1 cellular context compared by ENCODE assay signal in genomic region chr12:109098142-109098652, GRCh38.
TF ChIP-seq lines count a peak whose summit lies in the region.

No MANE protein-coding gene starts in this region.

TF ChIP-seq in GM12878, 131 proteins besides CTCF, POLR2A, EP300 and RAD21:
- peak; percentile 20; the same call in 1 of the 2 replicates for TF ChIP-seq BACH1 (IDR thresholded peaks at IDR 0.05; ENCODE audit: borderline replicate concordance)
- peak; percentile 44 for TF ChIP-seq BCL3 (IDR thresholded peaks at IDR 0.05; ENCODE audit: borderline replicate concordance, insufficient read depth, low read depth, low read length, poor library complexity, severe bottlenecking)
- TF ChIP-seq NRF1 (conservative IDR thresholded peaks at IDR 0.05; ENCODE audit: low read depth, low read length), result no peak
- TF ChIP-seq RELB (IDR thresholded peaks at IDR 0.05; ENCODE audit: low read depth), result 0 out of 2 replicates have a peak, but pooled peaks have one; percentile 25
- TF ChIP-seq DPF2 (IDR thresholded peaks at IDR 0.05), result peak; percentile 26; the same call in 1 of the 2 replicates
- TF ChIP-seq EED (IDR thresholded peaks at IDR 0.05; ENCODE audit: low read depth), result 0 out of 2 replicates have a peak, but pooled peaks have one; percentile 19
- TF ChIP-seq SRF (IDR thresholded peaks at IDR 0.05; ENCODE audit: low read depth in 2 of 2, low read length in 2 of 2), result 0 out of 4 replicates have a peak, but pooled peaks of 1 of the 2 experiments have one; percentile 3
- peak; percentile 43 for TF ChIP-seq IKZF1 (conservative IDR thresholded peaks at IDR 0.05)
- TF ChIP-seq TAF1 (IDR thresholded peaks at IDR 0.05; ENCODE audit: borderline replicate concordance, low read depth, low read length), result 0 out of 2 replicates have a peak, but pooled peaks have one; percentile 25
- peak; percentile 30; the same call in 1 of the 2 replicates for TF ChIP-seq LARP7 (IDR thresholded peaks at IDR 0.05)
- TF ChIP-seq, protein P1, sequence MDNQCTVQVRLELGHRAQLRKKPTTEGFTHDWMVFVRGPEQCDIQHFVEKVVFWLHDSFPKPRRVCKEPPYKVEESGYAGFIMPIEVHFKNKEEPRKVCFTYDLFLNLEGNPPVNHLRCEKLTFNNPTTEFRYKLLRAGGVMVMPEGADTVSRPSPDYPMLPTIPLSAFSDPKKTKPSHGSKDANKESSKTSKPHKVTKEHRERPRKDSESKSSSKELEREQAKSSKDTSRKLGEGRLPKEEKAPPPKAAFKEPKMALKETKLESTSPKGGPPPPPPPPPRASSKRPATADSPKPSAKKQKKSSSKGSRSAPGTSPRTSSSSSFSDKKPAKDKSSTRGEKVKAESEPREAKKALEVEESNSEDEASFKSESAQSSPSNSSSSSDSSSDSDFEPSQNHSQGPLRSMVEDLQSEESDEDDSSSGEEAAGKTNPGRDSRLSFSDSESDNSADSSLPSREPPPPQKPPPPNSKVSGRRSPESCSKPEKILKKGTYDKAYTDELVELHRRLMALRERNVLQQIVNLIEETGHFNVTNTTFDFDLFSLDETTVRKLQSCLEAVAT (IDR thresholded peaks at IDR 0.05), result no peak
- TF ChIP-seq, protein P2, sequence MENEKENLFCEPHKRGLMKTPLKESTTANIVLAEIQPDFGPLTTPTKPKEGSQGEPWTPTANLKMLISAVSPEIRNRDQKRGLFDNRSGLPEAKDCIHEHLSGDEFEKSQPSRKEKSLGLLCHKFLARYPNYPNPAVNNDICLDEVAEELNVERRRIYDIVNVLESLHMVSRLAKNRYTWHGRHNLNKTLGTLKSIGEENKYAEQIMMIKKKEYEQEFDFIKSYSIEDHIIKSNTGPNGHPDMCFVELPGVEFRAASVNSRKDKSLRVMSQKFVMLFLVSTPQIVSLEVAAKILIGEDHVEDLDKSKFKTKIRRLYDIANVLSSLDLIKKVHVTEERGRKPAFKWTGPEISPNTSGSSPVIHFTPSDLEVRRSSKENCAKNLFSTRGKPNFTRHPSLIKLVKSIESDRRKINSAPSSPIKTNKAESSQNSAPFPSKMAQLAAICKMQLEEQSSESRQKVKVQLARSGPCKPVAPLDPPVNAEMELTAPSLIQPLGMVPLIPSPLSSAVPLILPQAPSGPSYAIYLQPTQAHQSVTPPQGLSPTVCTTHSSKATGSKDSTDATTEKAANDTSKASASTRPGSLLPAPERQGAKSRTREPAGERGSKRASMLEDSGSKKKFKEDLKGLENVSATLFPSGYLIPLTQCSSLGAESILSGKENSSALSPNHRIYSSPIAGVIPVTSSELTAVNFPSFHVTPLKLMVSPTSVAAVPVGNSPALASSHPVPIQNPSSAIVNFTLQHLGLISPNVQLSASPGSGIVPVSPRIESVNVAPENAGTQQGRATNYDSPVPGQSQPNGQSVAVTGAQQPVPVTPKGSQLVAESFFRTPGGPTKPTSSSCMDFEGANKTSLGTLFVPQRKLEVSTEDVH (IDR thresholded peaks at IDR 0.05; ENCODE audit: low read depth, partially characterized antibody), result peak; percentile 63
- peak in 1 of 2 experiments; percentile 15; a peak in 1 of 4 replicates for TF ChIP-seq BHLHE40 (IDR thresholded peaks at IDR 0.05; ENCODE audit: borderline replicate concordance in 1 of 2, low read depth in 2 of 2, low read length in 1 of 2)
- peak; percentile 10; the same call in 1 of the 2 replicates for TF ChIP-seq MAX (IDR thresholded peaks at IDR 0.05; ENCODE audit: low read depth, low read length)
- TF ChIP-seq IKZF2 (IDR thresholded peaks at IDR 0.05), result peak in 1 of 2 experiments; percentile 22; a peak in 1 of 4 replicates
- TF ChIP-seq, protein P3, sequence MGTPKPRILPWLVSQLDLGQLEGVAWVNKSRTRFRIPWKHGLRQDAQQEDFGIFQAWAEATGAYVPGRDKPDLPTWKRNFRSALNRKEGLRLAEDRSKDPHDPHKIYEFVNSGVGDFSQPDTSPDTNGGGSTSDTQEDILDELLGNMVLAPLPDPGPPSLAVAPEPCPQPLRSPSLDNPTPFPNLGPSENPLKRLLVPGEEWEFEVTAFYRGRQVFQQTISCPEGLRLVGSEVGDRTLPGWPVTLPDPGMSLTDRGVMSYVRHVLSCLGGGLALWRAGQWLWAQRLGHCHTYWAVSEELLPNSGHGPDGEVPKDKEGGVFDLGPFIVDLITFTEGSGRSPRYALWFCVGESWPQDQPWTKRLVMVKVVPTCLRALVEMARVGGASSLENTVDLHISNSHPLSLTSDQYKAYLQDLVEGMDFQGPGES (IDR thresholded peaks at IDR 0.05), result no peak
- TF ChIP-seq SMAD5 (IDR thresholded peaks at IDR 0.05; ENCODE audit: low read depth), result no peak
- TF ChIP-seq NBN (IDR thresholded peaks at IDR 0.05), result 0 out of 2 replicates have a peak, but pooled peaks have one; percentile 39
